ENCODE assay signal across 7 cellular contexts in genomic region chr12:92649511-92650227, GRCh38. TPM values are rescaled to one million over a fixed set of nuclear protein-coding genes. Genes with fewer than 3 reads are reported as not detected.
DNase-seq lines count a peak whose midpoint lies in the region; ATAC-seq and TF ChIP-seq lines count a peak whose summit lies in the region.

No MANE protein-coding gene starts in this region.

- H3K36me3 ChIP-seq in body of pancreas (replicated peaks in 1 of 2; ENCODE audit: insufficient read depth in 1 of 2, low read depth in 2 of 2) (no peaks in the 10 kb centered on the region), iPS DF 6.9 (ENCODE audit: control insufficient read depth, insufficient read depth, low read length) (no peaks in the 10 kb centered on the region)

- 20 to 26% methylated on average over 11 of the region's 11 CpGs for WGBS in body of pancreas, 2 donors
- no CpG with 5 or more reads among the region's 11 CpGs for WGBS in iPS DF 6.9 (ENCODE audit: insufficient coverage, insufficient read length)

- H3K9me3 ChIP-seq in body of pancreas: no peaks in the 10 kb centered on the region
- H3K9me3 ChIP-seq in iPS DF 6.9 (ENCODE audit: control insufficient read depth, insufficient read depth, low read length): no peaks in the 10 kb centered on the region

- H3K27me3 ChIP-seq in body of pancreas (no peaks in the 10 kb centered on the region), iPS DF 6.9 (ENCODE audit: control insufficient read depth, insufficient read depth, low read length) (no peaks in the 10 kb centered on the region)

- H3K4me3 ChIP-seq in body of pancreas (no peak overlapping the region), iPS DF 6.9 (ENCODE audit: low read length) (no peak overlapping the region)

- ATAC-seq in GM18499 (IDR thresholded peaks at IDR 0.05; ENCODE audit: insufficient read depth, unreplicated experiment) (peak; percentile 79), HG02885 (IDR thresholded peaks at IDR 0.05; ENCODE audit: poor library complexity, unreplicated experiment) (peak; percentile 92), body of pancreas (peak; percentile 87)

- DNase-seq in NCI-H2029 treated with DMSO at 0.1 percent for 48 hours (lab: John Stamatoyannopoulos, UW) (peak; percentile 36), T1000 (lab: John Stamatoyannopoulos, UW) (peak; percentile 98), body of pancreas (peak; percentile 64 to 77 (median 65)), iPS DF 6.9 (ENCODE audit: low read depth, low spot score) (peak; percentile 88)
- peak; percentile 37 for DNase-seq in stimulated activated CD4-positive, alpha-beta T cell treated with anti-CD3 and anti-CD28 coated beads, Interleukin-12 subunit alpha, Interleukin-12 subunit beta, amount 100 ng/mL, for 4 hours

- H3K4me1 ChIP-seq in body of pancreas (no peaks in the 10 kb centered on the region), iPS DF 6.9 (ENCODE audit: control insufficient read depth, insufficient read depth, low read length) (peaks cover 1% of the 10 kb centered on the region; the same call in 1 of the 2 replicates)

- intact Hi-C loops in body of pancreas (cut with DNase I): loop anchor here (10.0 kb wide), 1 partner anchor 1275 kb away; no protein-coding TSS in a partner anchor

- TF ChIP-seq POLR2A in body of pancreas (IDR thresholded peaks at IDR 0.05): no peak

- H3K27ac ChIP-seq in body of pancreas (no peak overlapping the region), iPS DF 6.9 (ENCODE audit: low read length) (no peak overlapping the region)

- peak; percentile 55 to 87 (median 81) for TF ChIP-seq CTCF in body of pancreas (IDR thresholded peaks at IDR 0.05)

RNA-seq across cellular contexts. Expression of gene PLEKHG7, which starts 53.1 kb away (rescaled TPM):
- total RNA-seq in body of pancreas: 1 to 10 TPM in 1 of 2 donors, under 1 TPM in 1; 0.33 to 1.6 TPM

Comparison
In these comparisons a context has a peak if more than half of its experiments do, and no peak if none do; other contexts are left out.
1. DNase-seq: peak in every context shown above with its lines; median percentile 98 in T1000; 88 in iPS DF 6.9; 65 in body of pancreas; 37 in stimulated activated CD4-positive, alpha-beta T cell treated with anti-CD3 and anti-CD28 coated beads, Interleukin-12 subunit alpha, Interleukin-12 subunit beta, amount 100 ng/mL, for 4 hours; 36 in NCI-H2029 treated with DMSO at 0.1 percent for 48 hours.